31 cellular contexts compared by ENCODE assay signal in the genomic region with DNA sequence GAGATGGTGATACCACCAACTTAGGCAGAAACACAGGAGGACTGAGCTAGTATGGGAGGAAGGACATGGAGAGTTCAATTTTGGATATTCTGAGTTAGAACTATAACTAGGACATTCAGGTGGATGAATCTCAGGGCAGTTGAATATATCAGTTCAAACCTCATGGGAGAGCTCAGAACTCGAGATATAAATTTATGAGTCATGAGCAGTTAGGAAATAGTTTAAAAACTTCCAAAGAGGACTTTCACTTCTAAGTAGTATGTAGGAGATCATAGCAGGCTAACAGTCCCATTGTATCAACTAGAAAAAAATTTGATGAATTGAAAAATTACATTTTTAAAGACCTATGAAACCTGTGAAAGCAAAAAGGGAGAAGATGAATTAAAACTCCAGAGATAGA.
A peak's percentile ranks its signal among the peaks of the same experiment; 100 is the strongest.
DNase-seq lines count a peak whose midpoint lies in the region; ATAC-seq and TF ChIP-seq lines count a peak whose summit lies in the region.
"Had no signal": no experiment of that assay in that cellular context is flagged by ENCODE, and none has a peak within 500 bp of the region (broad histone marks: within the 10 kb centered on the region; RNA-seq: fewer than 3 reads in every experiment).

No MANE protein-coding gene starts in this region.

- H3K4me1 ChIP-seq in heart right ventricle = no peaks in the 10 kb centered on the region
- H3K4me1 ChIP-seq: A549; BE2C; BLaER1; BLaER1 treated with 17β-estradiol and CSF1 and Interleukin-3, amounts not matched to agents 10 nM and 100 nM; Caco-2 had no signal

- ATAC-seq in left cardiac atrium = peak; percentile 8 to 74
- ATAC-seq in heart right ventricle = no peak
- peak; percentile 85 for ATAC-seq in omental fat pad (ENCODE audit: low FRiP score)
- ATAC-seq: A549; CD8-positive, alpha-beta T cell had no signal

- H3K27me3 ChIP-seq in heart right ventricle = peaks cover 0 to 10% (median 0%) of the 10 kb centered on the region in 7 donors
- H3K27me3 ChIP-seq: BE2C; BLaER1; BLaER1 treated with 17β-estradiol and CSF1 and Interleukin-3, amounts not matched to agents 10 nM and 100 nM had no signal

- H3K27ac ChIP-seq in heart right ventricle = no peak overlapping the region
- H3K27ac ChIP-seq: 22Rv1; A549; BLaER1; BLaER1 treated with 17β-estradiol and CSF1 and Interleukin-3, amounts not matched to agents 10 nM and 100 nM; C4-2B had no signal

- no peak for DNase-seq in left cardiac atrium
- DNase-seq in heart right ventricle = no peak
- peak; percentile 54 for DNase-seq in HT1080 (ENCODE audit: low read depth)
- DNase-seq in omental fat pad (ENCODE audit: low spot score) = no peak
- DNase-seq in NCI-H1694 (lab: John Stamatoyannopoulos, UW) = no peak
- no peak for DNase-seq in LoVo (ENCODE audit: low spot score)
- DNase-seq: 8988T; ACHN; AML-193; BE2C; C1 segment of cervical spinal cord; Caco-2; Calu3; CD4-positive, alpha-beta memory T cell; CD4-positive, alpha-beta T cell; CD4-positive, CD25-positive, alpha-beta regulatory T cell; CD8-positive, alpha-beta memory T cell; CD8-positive, alpha-beta T cell; COR-L47; DMS 273 treated with DMSO at 0.1 percent for 48 hours; DMS153; DMS53; DMS79; DMS79 treated with DMSO at 0.1 percent for 48 hours; DND-41; EL had no signal

- intact Hi-C loops in left cardiac atrium (cut with DNase I) = no loop called here
- intact Hi-C loops in heart right ventricle (cut with DNase I) = no loop called here

- H3K4me3 ChIP-seq in heart right ventricle = no peak overlapping the region
- H3K4me3 ChIP-seq: A549; BLaER1; BLaER1 treated with 17β-estradiol and CSF1 and Interleukin-3, amounts not matched to agents 10 nM and 100 nM had no signal

- H3K9me3 ChIP-seq in heart right ventricle = no peaks in the 10 kb centered on the region
- H3K9me3 ChIP-seq: A549; BE2C; BLaER1; BLaER1 treated with 17β-estradiol and CSF1 and Interleukin-3, amounts not matched to agents 10 nM and 100 nM; Caco-2 had no signal

- TF ChIP-seq CTCF in heart right ventricle (IDR thresholded peaks at IDR 0.05) = no peak
- no peak for TF ChIP-seq CTCF in omental fat pad (IDR thresholded peaks at IDR 0.05)

- WGBS in heart right ventricle, 2 donors = 62 to 64% methylated on average over 1 of the region's 1 CpG

- H3K36me3 ChIP-seq in heart right ventricle = no peaks in the 10 kb centered on the region
- H3K36me3 ChIP-seq: BE2C; BLaER1; BLaER1 treated with 17β-estradiol and CSF1 and Interleukin-3, amounts not matched to agents 10 nM and 100 nM had no signal

Comparison
In these comparisons a context has a peak if more than half of its experiments do, and no peak if none do; other contexts are left out.
1. ATAC-seq: peak in left cardiac atrium (2 of 2) and omental fat pad (single experiment); none in heart right ventricle (0 of 8).